21 cellular contexts compared by ENCODE assay signal in the genomic region with DNA sequence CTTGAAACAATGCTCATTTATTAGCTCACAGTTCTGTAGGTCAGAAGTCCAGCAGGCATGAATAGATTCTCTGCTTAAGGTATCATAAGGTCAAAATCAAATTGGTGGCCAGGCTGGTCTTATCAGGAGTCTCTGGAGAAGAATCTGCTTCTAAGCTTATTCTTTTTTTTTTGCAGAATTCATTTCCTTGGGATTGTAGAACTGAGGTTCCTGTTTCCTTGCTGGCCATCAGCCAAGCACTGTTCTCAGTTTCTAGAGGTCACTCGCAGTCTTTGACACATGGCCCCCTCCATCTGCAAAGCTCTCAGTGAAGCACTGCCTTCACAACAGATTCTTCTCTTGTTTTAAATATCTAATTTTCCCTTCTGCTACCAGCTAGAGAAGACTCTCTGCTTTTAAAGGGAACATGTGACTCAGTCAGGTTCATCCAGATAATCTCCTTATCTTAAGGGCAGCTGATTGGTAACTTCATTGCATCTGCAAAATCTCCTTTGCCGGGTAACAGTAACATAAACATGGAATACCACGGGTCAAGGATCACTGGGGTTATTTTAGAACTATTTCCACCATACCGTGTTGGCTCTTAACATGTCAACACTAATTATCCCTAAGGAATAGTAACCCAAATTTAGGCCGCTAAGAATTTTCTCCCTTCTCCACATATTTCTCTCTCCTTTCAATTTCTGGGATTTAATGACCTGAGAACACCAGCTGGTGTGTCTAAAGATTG. TPM values are rescaled to one million over a fixed set of nuclear protein-coding genes. Genes with fewer than 3 reads are reported as not detected.
"Had no signal": no experiment of that assay in that cellular context is flagged by ENCODE, and none has a peak within 500 bp of the region (broad histone marks: within the 10 kb centered on the region; RNA-seq: fewer than 3 reads in every experiment).

No MANE protein-coding gene starts in this region.

- ATAC-seq: activated naive CD4-positive, alpha-beta T cell treated with anti-CD3 and anti-CD28 coated beads, Interleukin-2, amount 50 U/mL, for 72 hours; effector memory CD8-positive, alpha-beta T cell; left lung; natural killer cell treated with Interleukin-12 subunit alpha and Interleukin-12 subunit beta and Interleukin-15 and Interleukin-18, amount 100 ng/mL, for 72 hours; pancreas; psoas muscle; stimulated activated naive B cell treated with anti-CD40 and anti-IgM and Interleukin-4, amounts not matched to agents 10 μg/mL and 1 μg/mL and 100 μg/mL, for 72 hours had no signal

- H3K27ac Mint-ChIP-seq: activated naive CD4-positive, alpha-beta T cell treated with anti-CD3 and anti-CD28 coated beads, Interleukin-2, amount 50 U/mL, for 72 hours; effector memory CD8-positive, alpha-beta T cell; immature natural killer cell; natural killer cell treated with Interleukin-12 subunit alpha and Interleukin-12 subunit beta and Interleukin-15 and Interleukin-18, amount 100 ng/mL, for 72 hours; stimulated activated naive B cell treated with anti-CD40 and anti-IgM and Interleukin-4, amounts not matched to agents 10 μg/mL and 1 μg/mL and 100 μg/mL, for 72 hours had no signal

- H3K4me3 Mint-ChIP-seq: effector memory CD8-positive, alpha-beta T cell; immature natural killer cell; natural killer cell treated with Interleukin-12 subunit alpha and Interleukin-12 subunit beta and Interleukin-15 and Interleukin-18, amount 100 ng/mL, for 72 hours; stimulated activated naive B cell treated with anti-CD40 and anti-IgM and Interleukin-4, amounts not matched to agents 10 μg/mL and 1 μg/mL and 100 μg/mL, for 72 hours had no signal

- H3K4me1 Mint-ChIP-seq: immature natural killer cell; stimulated activated naive B cell treated with anti-CD40 and anti-IgM and Interleukin-4, amounts not matched to agents 10 μg/mL and 1 μg/mL and 100 μg/mL, for 72 hours had no signal

- DNase-seq: activated CD4-positive, alpha-beta T cell treated with anti-CD3 and anti-CD28 coated beads for 1 hour; activated T-cell treated with anti-CD3 and anti-CD28 coated beads, Interleukin-2, amount 50 U/mL, for 1 hour; brain microvascular endothelial cell; central memory CD4-positive, alpha-beta T cell; dorsolateral prefrontal cortex; effector memory CD8-positive, alpha-beta T cell; esophagus squamous epithelium; immature natural killer cell; left lung; pancreas; psoas muscle; sigmoid colon; stimulated activated CD4-positive, alpha-beta T cell treated with anti-CD3 and anti-CD28 coated beads, Interleukin-2, amount 100 ng/mL, for 48 hours; stimulated activated CD8-positive, alpha-beta memory T cell treated with anti-CD3 and anti-CD28 coated beads, Interleukin-4, amount 100 ng/mL, for 48 hours; stimulated activated naive B cell treated with anti-CD40 and anti-IgM and Interleukin-4, amounts not matched to agents 10 μg/mL and 1 μg/mL and 100 μg/mL, for 72 hours; T-helper 1 cell; testis; uterus had no signal

- H3K9me3 Mint-ChIP-seq: activated naive CD4-positive, alpha-beta T cell treated with anti-CD3 and anti-CD28 coated beads, Interleukin-2, amount 50 U/mL, for 72 hours; effector memory CD8-positive, alpha-beta T cell; natural killer cell treated with Interleukin-12 subunit alpha and Interleukin-12 subunit beta and Interleukin-15 and Interleukin-18, amount 100 ng/mL, for 72 hours had no signal

- H3K36me3 Mint-ChIP-seq: activated naive CD4-positive, alpha-beta T cell treated with anti-CD3 and anti-CD28 coated beads, Interleukin-2, amount 50 U/mL, for 72 hours; immature natural killer cell; natural killer cell treated with Interleukin-12 subunit alpha and Interleukin-12 subunit beta and Interleukin-15 and Interleukin-18, amount 100 ng/mL, for 72 hours; stimulated activated naive B cell treated with anti-CD40 and anti-IgM and Interleukin-4, amounts not matched to agents 10 μg/mL and 1 μg/mL and 100 μg/mL, for 72 hours had no signal

- H3K27ac ChIP-seq: ascending aorta, brain microvascular endothelial cell, esophagus squamous epithelium, left lung, pancreas, psoas muscle, sigmoid colon, testis, uterus had no signal

- H3K4me3 ChIP-seq: ascending aorta, dorsolateral prefrontal cortex, esophagus squamous epithelium, left lung, pancreas, psoas muscle, sigmoid colon, testis, uterus had no signal

RNA-seq across cellular contexts. Expression of a gene that starts 25.3 kb away (rescaled TPM):
- total RNA-seq: activated naive CD4-positive, alpha-beta T cell treated with anti-CD3 and anti-CD28 coated beads, Interleukin-2, amount 50 U/mL, for 72 hours; natural killer cell treated with Interleukin-12 subunit alpha and Interleukin-12 subunit beta and Interleukin-15 and Interleukin-18, amount 100 ng/mL, for 72 hours had no signal
